8 cellular contexts compared by ENCODE assay signal in the genomic region with DNA sequence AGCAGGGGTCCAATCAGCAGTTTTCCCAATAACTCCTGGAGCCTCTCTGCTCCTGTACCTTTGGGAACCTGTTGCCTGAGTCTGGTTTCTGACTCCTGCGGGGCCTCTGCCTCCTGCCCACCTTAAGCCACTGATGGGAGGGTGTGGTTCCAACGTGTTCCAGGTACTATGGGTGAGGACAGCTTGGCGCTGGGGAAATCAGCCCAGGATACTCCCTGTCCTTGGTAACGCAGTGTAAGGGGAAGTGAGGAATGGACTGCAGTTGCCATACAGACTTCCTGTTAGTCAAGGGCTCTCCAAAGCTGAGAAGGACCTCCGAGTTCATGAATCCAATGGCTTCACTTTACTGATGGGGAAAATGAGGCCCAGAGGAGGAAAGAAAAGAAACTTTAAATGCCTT. TPM values are rescaled to one million over a fixed set of nuclear protein-coding genes. Genes with fewer than 3 reads are reported as not detected.
A peak's percentile ranks its signal among the peaks of the same experiment; 100 is the strongest.
DNase-seq lines count a peak whose midpoint lies in the region; ATAC-seq and TF ChIP-seq lines count a peak whose summit lies in the region.

No MANE protein-coding gene starts in this region.

- H3K36me3 Mint-ChIP-seq in Calu3 (ENCODE audit: insufficient read depth, unreplicated experiment) (peaks cover 38% of the 10 kb centered on the region), osteocyte (ENCODE audit: unreplicated experiment) (no peaks in the 10 kb centered on the region)

- no peaks in the 10 kb centered on the region for H3K27me3 Mint-ChIP-seq in Calu3 (ENCODE audit: unreplicated experiment)
- no peaks in the 10 kb centered on the region for H3K27me3 Mint-ChIP-seq in osteocyte (ENCODE audit: unreplicated experiment)

- no TSS peak for BruUV-seq in Calu3 (replicated peaks; lab: Mats Ljungman, UMichigan)

- peak overlapping the region; percentile 75 for H3K4me3 Mint-ChIP-seq in Calu3 (ENCODE audit: low read depth, unreplicated experiment)
- H3K4me3 Mint-ChIP-seq in osteocyte (ENCODE audit: unreplicated experiment) = no peak overlapping the region

- DNase-seq in Calu3 = no peak
- DNase-seq in NOMO-1 (lab: John Stamatoyannopoulos, UW; ENCODE audit: unreplicated experiment in 2 of 2) = peak; percentile 25 to 36
- DNase-seq in dermis blood vessel endothelial cell = peak; percentile 63
- DNase-seq in osteocyte (ENCODE audit: extremely low spot score, unreplicated experiment) = no peak
- DNase-seq in stimulated activated CD4-positive, alpha-beta T cell treated with anti-CD3 and anti-CD28 coated beads, Interleukin-2, amount 100 ng/mL, for 24 hours = no peak
- DNase-seq in SIG-M5 (lab: John Stamatoyannopoulos, UW) = no peak

- CTCF ChIA-PET in Calu3 (lab: Charles Lee) = interaction anchor here (1.3 to 3.4 kb wide), 3 partner anchors 35 to 108 kb away, joined by 4 to 38 read pairs (median 13); no protein-coding TSS in a partner anchor

- H3K9me3 Mint-ChIP-seq in Calu3 (ENCODE audit: low read depth, unreplicated experiment) (no peaks in the 10 kb centered on the region), osteocyte (ENCODE audit: unreplicated experiment) (no peaks in the 10 kb centered on the region)

- intact Hi-C loops in Calu3 (cut with micrococcal nuclease; ENCODE audit: unreplicated experiment) = loop anchor here (1.0 kb wide), 1 partner anchor 108 kb away; no protein-coding TSS in a partner anchor

- H3K27ac Mint-ChIP-seq in Calu3 (ENCODE audit: unreplicated experiment) = peak overlapping the region; percentile 38
- peak overlapping the region; percentile 55 for H3K27ac Mint-ChIP-seq in osteocyte (ENCODE audit: unreplicated experiment)

- peaks cover 44% of the 10 kb centered on the region for H3K4me1 Mint-ChIP-seq in Calu3 (ENCODE audit: low read depth, unreplicated experiment)
- peaks cover 30% of the 10 kb centered on the region for H3K4me1 Mint-ChIP-seq in osteocyte (ENCODE audit: unreplicated experiment)

- ATAC-seq in GM18498 (IDR thresholded peaks at IDR 0.05; ENCODE audit: unreplicated experiment) = no peak
- ATAC-seq in GM21360 (IDR thresholded peaks at IDR 0.05; ENCODE audit: unreplicated experiment) = no peak

- TF ChIP-seq CTCF in Calu3 (IDR thresholded peaks at IDR 0.05; ENCODE audit: unreplicated experiment) (no peak), osteocyte (IDR thresholded peaks at IDR 0.05) (no peak)

RNA-seq across cellular contexts. Expression of a gene that starts 1.2 kb away (rescaled TPM):
- total RNA-seq in Calu3 (2022) (63.1 and 71.2 TPM in 2 replicates), dermis blood vessel endothelial cell (12.1 and 15.1 TPM in 2 replicates), osteocyte (31.8 and 33.4 TPM in 2 replicates)

RNA-seq across cellular contexts. Expression of a gene that starts 24.5 kb away (rescaled TPM):
- total RNA-seq in Calu3 (2022) = 47.1 and 53.8 TPM in 2 replicates
- total RNA-seq in dermis blood vessel endothelial cell = 14.3 and 22.4 TPM in 2 replicates
- total RNA-seq in osteocyte = 32.1 and 33.5 TPM in 2 replicates

Comparison
In these comparisons a context has a peak if more than half of its experiments do, and no peak if none do; other contexts are left out.
1. DNase-seq: peak in NOMO-1 (2 of 2) and dermis blood vessel endothelial cell (single experiment); none in Calu3 (single experiment), osteocyte (single experiment), stimulated activated CD4-positive, alpha-beta T cell treated with anti-CD3 and anti-CD28 coated beads, Interleukin-2, amount 100 ng/mL, for 24 hours (0 of 2) and SIG-M5 (single experiment).